ENCODE assay signal across 15 cellular contexts in the genomic region with DNA sequence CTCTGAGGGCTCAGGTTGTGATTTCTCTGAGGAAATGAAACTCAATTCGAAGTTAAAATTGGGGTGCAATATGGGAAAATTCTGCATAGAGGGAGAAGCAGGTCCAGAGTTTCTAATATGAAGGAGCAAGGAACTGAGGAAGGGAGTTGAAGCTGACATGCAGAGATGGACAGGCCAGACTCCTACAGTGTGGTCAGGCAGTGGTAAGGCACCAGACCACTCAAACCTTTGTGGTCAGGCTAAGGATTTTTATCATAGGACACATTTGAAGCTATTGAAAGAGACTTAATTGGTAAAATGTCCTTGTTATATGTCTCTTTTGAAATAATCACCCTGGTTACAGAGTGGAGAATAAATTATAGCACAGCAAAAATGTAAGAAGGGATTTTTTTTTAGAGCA.
DNase-seq lines count a peak whose midpoint lies in the region; ATAC-seq and TF ChIP-seq lines count a peak whose summit lies in the region.
"Had no signal": no experiment of that assay in that cellular context is flagged by ENCODE, and none has a peak within 500 bp of the region (broad histone marks: within the 10 kb centered on the region; RNA-seq: fewer than 3 reads in every experiment).

No MANE protein-coding gene starts in this region.

- CTCF ChIA-PET in mammary epithelial cell (lab: Charles Lee; ENCODE audit: low non-redundant PET) (no interaction called here), MCF 10A (lab: Yijun Ruan, JAX) (interaction anchor here (0.6 kb wide), 1 partner anchor 247 kb away, joined by 5 read pairs; no protein-coding TSS in a partner anchor)
- CTCF ChIA-PET in activated CD8-positive, alpha-beta T cell treated with anti-CD3 and anti-CD28 coated beads for 36 hours (lab: Charles Lee): no interaction called here

- no peaks in the 10 kb centered on the region for H3K4me1 Mint-ChIP-seq in MCF 10A (ENCODE audit: insufficient read depth, unreplicated experiment)
- H3K4me1 Mint-ChIP-seq in activated CD8-positive, alpha-beta T cell treated with anti-CD3 and anti-CD28 coated beads for 36 hours (ENCODE audit: low read depth): no peaks in the 10 kb centered on the region
- H3K4me1 Mint-ChIP-seq: CD8-positive, alpha-beta memory T cell had no signal

- H3K79me2 ChIP-seq in mammary epithelial cell (ENCODE audit: insufficient read depth, low read length): no peaks in the 10 kb centered on the region
- no peaks in the 10 kb centered on the region for H3K79me2 ChIP-seq in smooth muscle cell (ENCODE audit: low read depth)

- H4K20me1 ChIP-seq in mammary epithelial cell (ENCODE audit: insufficient read depth, low read length): no peaks in the 10 kb centered on the region
- no peaks in the 10 kb centered on the region for H4K20me1 ChIP-seq in smooth muscle cell (ENCODE audit: low read depth)
- H4K20me1 ChIP-seq: BLaER1 had no signal

- no peak for ATAC-seq in omental fat pad (ENCODE audit: low FRiP score)
- ATAC-seq in activated CD8-positive, alpha-beta T cell treated with anti-CD3 and anti-CD28 coated beads for 36 hours: no peak
- ATAC-seq: HCT116, HepG2 had no signal

- H3K4me3 ChIP-seq in mammary epithelial cell (replicated peaks in 1 of 3; ENCODE audit: insufficient read depth in 1 of 3, low read depth in 2 of 3, low read length in 3 of 3): no peak overlapping the region
- H3K4me3 ChIP-seq in smooth muscle cell: no peak overlapping the region
- H3K4me3 ChIP-seq: BLaER1 had no signal

- H3K27me3 ChIP-seq in mammary epithelial cell (ENCODE audit: insufficient read depth, low read length) (no peaks in the 10 kb centered on the region), smooth muscle cell (ENCODE audit: low read depth) (no peaks in the 10 kb centered on the region)
- H3K27me3 ChIP-seq: BLaER1 had no signal

- no peak overlapping the region for H3K4me2 ChIP-seq in mammary epithelial cell (ENCODE audit: insufficient read depth, low read depth, low read length)
- H3K4me2 ChIP-seq in smooth muscle cell: no peak overlapping the region
- H3K4me2 ChIP-seq: BLaER1 had no signal

- dilution Hi-C loops in mammary epithelial cell (cut with HindIII; ENCODE audit: low sequenced_read_pairs): no loop called here

- H3K9me3 ChIP-seq in mammary epithelial cell (replicated peaks; ENCODE audit: insufficient read depth, low read length) (no peaks in the 10 kb centered on the region), smooth muscle cell (replicated peaks; ENCODE audit: low read depth) (no peaks in the 10 kb centered on the region)
- H3K9me3 ChIP-seq: BLaER1 had no signal

- H3K4me1 ChIP-seq in mammary epithelial cell (ENCODE audit: insufficient read depth, low read length) (no peaks in the 10 kb centered on the region), smooth muscle cell (ENCODE audit: low read depth) (no peaks in the 10 kb centered on the region)
- H3K4me1 ChIP-seq: BLaER1 had no signal

- H2AFZ ChIP-seq in mammary epithelial cell (ENCODE audit: low read depth, low read length) (peak overlapping the region; percentile 16), smooth muscle cell (ENCODE audit: low read depth) (peak overlapping the region; percentile 17)

- no peaks in the 10 kb centered on the region for H3K27me3 Mint-ChIP-seq in MCF 10A (ENCODE audit: insufficient read depth, unreplicated experiment)
- no peaks in the 10 kb centered on the region for H3K27me3 Mint-ChIP-seq in activated CD8-positive, alpha-beta T cell treated with anti-CD3 and anti-CD28 coated beads for 36 hours
- H3K27me3 Mint-ChIP-seq: CD8-positive, alpha-beta memory T cell had no signal

- TF ChIP-seq CTCF in mammary epithelial cell (conservative IDR thresholded peaks at IDR 0.05 in 1 of 2, IDR thresholded peaks at IDR 0.05 in 1 of 2; ENCODE audit: extremely low read depth in 1 of 2, insufficient read depth in 1 of 2, low read depth in 1 of 2, low read length in 2 of 2): no peak
- TF ChIP-seq CTCF in MCF 10A (IDR thresholded peaks at IDR 0.05; ENCODE audit: unreplicated experiment): no peak
- TF ChIP-seq CTCF in smooth muscle cell (IDR thresholded peaks at IDR 0.05; ENCODE audit: borderline replicate concordance, insufficient read depth, poor library complexity, severe bottlenecking): no peak
- no peak for TF ChIP-seq CTCF in omental fat pad (IDR thresholded peaks at IDR 0.05)
- TF ChIP-seq CTCF in activated CD8-positive, alpha-beta T cell treated with anti-CD3 and anti-CD28 coated beads for 36 hours (IDR thresholded peaks at IDR 0.05): no peak

- in situ Hi-C loops in mammary epithelial cell (cut with MboI; ENCODE audit: low sequenced_read_pairs in 2 of 2): no loop called here

- no peak overlapping the region for H3K27ac Mint-ChIP-seq in MCF 10A (ENCODE audit: low read depth, unreplicated experiment)
- no peak overlapping the region for H3K27ac Mint-ChIP-seq in activated CD8-positive, alpha-beta T cell treated with anti-CD3 and anti-CD28 coated beads for 36 hours
- H3K27ac Mint-ChIP-seq: CD8-positive, alpha-beta memory T cell had no signal

- intact Hi-C loops in mammary epithelial cell (cut with micrococcal nuclease) (no loop called here), MCF 10A (cut with micrococcal nuclease) (no loop called here)
- intact Hi-C loops in activated CD8-positive, alpha-beta T cell treated with anti-CD3 and anti-CD28 coated beads for 36 hours (cut with micrococcal nuclease): no loop called here

- H3K36me3 Mint-ChIP-seq in MCF 10A (ENCODE audit: insufficient read depth, unreplicated experiment): no peaks in the 10 kb centered on the region
- H3K36me3 Mint-ChIP-seq in activated CD8-positive, alpha-beta T cell treated with anti-CD3 and anti-CD28 coated beads for 36 hours (ENCODE audit: low read depth): no peaks in the 10 kb centered on the region
- H3K36me3 Mint-ChIP-seq: CD8-positive, alpha-beta memory T cell had no signal

- H3F3A ChIP-seq in smooth muscle cell (ENCODE audit: low read depth): no peaks in the 10 kb centered on the region

- H3K9me3 Mint-ChIP-seq in MCF 10A (ENCODE audit: unreplicated experiment): no peaks in the 10 kb centered on the region
- H3K9me3 Mint-ChIP-seq in activated CD8-positive, alpha-beta T cell treated with anti-CD3 and anti-CD28 coated beads for 36 hours: peaks cover 16% of the 10 kb centered on the region

- no peak overlapping the region for H3K27ac ChIP-seq in mammary epithelial cell (ENCODE audit: insufficient read depth, low read depth, low read length)
- H3K27ac ChIP-seq in smooth muscle cell (ENCODE audit: low read depth): no peak overlapping the region
- H3K27ac ChIP-seq: 22Rv1, BLaER1 had no signal

- H3K9ac ChIP-seq in mammary epithelial cell (ENCODE audit: insufficient read depth, low read length) (no peak overlapping the region), smooth muscle cell (ENCODE audit: low read depth) (no peak overlapping the region)
- H3K9ac ChIP-seq: BLaER1 had no signal

- no peaks in the 10 kb centered on the region for H3K36me3 ChIP-seq in mammary epithelial cell (ENCODE audit: insufficient read depth, low read length)
- H3K36me3 ChIP-seq in smooth muscle cell (ENCODE audit: low read depth): no peaks in the 10 kb centered on the region
- H3K36me3 ChIP-seq: BLaER1 had no signal

- H3K4me3 Mint-ChIP-seq in MCF 10A (ENCODE audit: unreplicated experiment): no peak overlapping the region
- no peak overlapping the region for H3K4me3 Mint-ChIP-seq in activated CD8-positive, alpha-beta T cell treated with anti-CD3 and anti-CD28 coated beads for 36 hours
- H3K4me3 Mint-ChIP-seq: CD8-positive, alpha-beta memory T cell had no signal

- POLR2A ChIA-PET in MCF 10A (lab: Yijun Ruan, JAX): no interaction called here
- POLR2A ChIA-PET in activated CD8-positive, alpha-beta T cell treated with anti-CD3 and anti-CD28 coated beads for 36 hours (lab: Charles Lee): no interaction called here

- WGBS in mammary epithelial cell (ENCODE audit: low coverage, missing lambda C conversion rate): 44% methylated on average over 1 of the region's 1 CpG
- 77% methylated on average over 1 of the region's 1 CpG for WGBS in smooth muscle cell (ENCODE audit: low lambda C conversion rate)

- BruUV-seq in mammary epithelial cell (replicated peaks; lab: Mats Ljungman, UMichigan) (no TSS peak), MCF 10A (replicated peaks; lab: Mats Ljungman, UMichigan) (no TSS peak)

- DNase-seq in mammary epithelial cell: no peak
- DNase-seq in MCF 10A (ENCODE audit: unreplicated experiment): no peak
- DNase-seq in amniotic epithelial cell (ENCODE audit: low read depth): peak; percentile 4
- peak; percentile 81 for DNase-seq in myocyte (ENCODE audit: low read depth)
- no peak for DNase-seq in smooth muscle cell (lab: John Stamatoyannopoulos, UW; ENCODE audit: unreplicated experiment)
- no peak for DNase-seq in omental fat pad (ENCODE audit: low spot score)
- DNase-seq in HUDEP-2 (lab: John Stamatoyannopoulos, UW; ENCODE audit: unreplicated experiment in 76 of 76): no peak
- no peak for DNase-seq in activated CD8-positive, alpha-beta T cell treated with anti-CD3 and anti-CD28 coated beads for 36 hours
- DNase-seq: AML-193; CD8-positive, alpha-beta memory T cell; DMS53 had no signal

Comparison
In these comparisons a context has a peak if more than half of its experiments do, and no peak if none do; other contexts are left out.
1. DNase-seq: peak in amniotic epithelial cell (single experiment) and myocyte (single experiment); none in mammary epithelial cell (single experiment), MCF 10A (single experiment), smooth muscle cell (single experiment), omental fat pad (single experiment), HUDEP-2 (0 of 76) and activated CD8-positive, alpha-beta T cell treated with anti-CD3 and anti-CD28 coated beads for 36 hours (single experiment).